In the genomic region with DNA sequence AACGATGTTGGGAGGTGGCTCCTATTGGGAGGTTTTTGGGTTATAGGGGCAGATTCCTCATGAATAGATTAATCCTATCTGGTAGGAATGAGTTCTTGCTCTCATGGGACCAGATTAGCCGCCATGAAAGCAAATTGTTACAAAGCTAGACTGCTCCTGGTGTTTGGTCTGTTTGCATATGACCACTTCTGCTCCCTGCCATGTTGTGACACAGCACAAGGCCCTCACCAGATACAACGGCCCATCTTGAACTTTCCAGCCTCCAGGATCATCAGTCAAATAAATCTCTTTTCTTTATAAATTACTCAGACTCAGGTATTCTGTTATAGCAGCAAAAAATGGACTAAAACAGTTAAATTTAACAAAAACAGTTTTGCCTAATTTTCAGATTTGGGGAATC, we compare ENCODE assay signal across 1 cellular context.
TF ChIP-seq lines count a peak whose summit lies in the region.

No MANE protein-coding gene starts in this region.

TF ChIP-seq in GM12878, 131 proteins besides CTCF, POLR2A, EP300 and RAD21:
- TF ChIP-seq PAX8 (IDR thresholded peaks at IDR 0.05) (no peak), CHD2 (IDR thresholded peaks at IDR 0.05; ENCODE audit: borderline replicate concordance, low read depth, low read length) (no peak), ZSCAN29 (IDR thresholded peaks at IDR 0.05) (no peak), SPI1 (IDR thresholded peaks at IDR 0.05; ENCODE audit: borderline replicate concordance, insufficient read depth, low read depth, low read length) (no peak), POLR2AphosphoS2 (IDR thresholded peaks at IDR 0.05; ENCODE audit: low read depth, low read length) (no peak), SREBF2 (IDR thresholded peaks at IDR 0.05; ENCODE audit: low read length) (no peak)
TF ChIP-seq in GM12878: peak in this region for 0.
